Comparison of ENCODE assay signal across 9 cellular contexts in the genomic region with DNA sequence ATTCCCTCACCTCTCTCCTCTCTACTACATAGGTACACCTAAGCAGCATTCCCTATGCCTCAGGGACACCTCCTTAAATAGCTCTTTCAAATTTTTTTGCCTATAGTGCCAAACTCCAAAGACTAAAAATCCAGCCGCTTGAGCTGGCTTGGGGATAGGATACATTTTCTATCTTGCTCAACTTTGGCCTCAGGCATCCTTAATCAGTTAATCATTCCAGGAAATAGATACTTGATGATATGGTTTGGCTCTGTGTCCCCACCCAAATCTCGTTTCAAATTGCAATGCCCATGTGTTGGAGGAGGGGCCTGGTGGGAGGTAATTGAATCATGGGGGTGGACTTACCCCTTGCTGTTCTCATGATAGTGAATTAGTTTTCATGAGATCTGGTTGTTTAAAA.
"Had no signal": no experiment of that assay in that cellular context is flagged by ENCODE, and none has a peak within 500 bp of the region (broad histone marks: within the 10 kb centered on the region; RNA-seq: fewer than 3 reads in every experiment).

No MANE protein-coding gene starts in this region.

- ATAC-seq: HCT116, K562 had no signal

- H3K27ac ChIP-seq: GM23248 had no signal

- H3K4me3 ChIP-seq: GM23248, HAP-1, K562 had no signal

- DNase-seq: GM23248, GOT3, H7, HFFc6, IMR-90, KG1 had no signal

- H3K27ac Mint-ChIP-seq: HFFc6 had no signal

- H3K4me1 ChIP-seq: HAP-1 had no signal
